In genomic region chr18:9536354-9537152, GRCh38 we compare ENCODE assay signal across 17 cellular contexts.
DNase-seq lines count a peak whose midpoint lies in the region; ATAC-seq and TF ChIP-seq lines count a peak whose summit lies in the region.
"Had no signal": no experiment of that assay in that cellular context is flagged by ENCODE, and none has a peak within 500 bp of the region (broad histone marks: within the 10 kb centered on the region; RNA-seq: fewer than 3 reads in every experiment).

No MANE protein-coding gene starts in this region.

- intact Hi-C loops in stomach (cut with DNase I; ENCODE audit: low total_unique reads): no loop called here

- ATAC-seq in foreskin keratinocyte: peak; percentile 81
- ATAC-seq in GM19324 (IDR thresholded peaks at IDR 0.05; ENCODE audit: low FRiP score, unreplicated experiment): no peak
- ATAC-seq: activated T-helper 17 cell treated with anti-CD3 and anti-CD28 coated beads, Interleukin-2, amount 50 U/mL, for 72 hours; T-cell had no signal

- no peaks in the 10 kb centered on the region for H3K9me3 Mint-ChIP-seq in type B pancreatic cell
- H3K9me3 Mint-ChIP-seq: activated B cell treated with CpG ODN at 0.5 μM for 24 hours; activated T-helper 17 cell treated with anti-CD3 and anti-CD28 coated beads, Interleukin-2, amount 50 U/mL, for 72 hours; CD14-positive monocyte; IgD-negative memory B cell had no signal

- H3K27me3 Mint-ChIP-seq in type B pancreatic cell: no peaks in the 10 kb centered on the region
- H3K27me3 Mint-ChIP-seq: activated B cell treated with CpG ODN at 0.5 μM for 24 hours; activated T-helper 17 cell treated with anti-CD3 and anti-CD28 coated beads, Interleukin-2, amount 50 U/mL, for 72 hours; IgD-negative memory B cell; T-cell had no signal

- no peak for TF ChIP-seq EP300 in stomach (IDR thresholded peaks at IDR 0.05)

- peaks cover 11% of the 10 kb centered on the region for H3K4me1 Mint-ChIP-seq in type B pancreatic cell (ENCODE audit: unreplicated experiment)
- H3K4me1 Mint-ChIP-seq: activated B cell treated with CpG ODN at 0.5 μM for 24 hours; activated T-helper 17 cell treated with anti-CD3 and anti-CD28 coated beads, Interleukin-2, amount 50 U/mL, for 72 hours; CD14-positive monocyte; IgD-negative memory B cell; T-cell had no signal

- H3K4me3 Mint-ChIP-seq in type B pancreatic cell: peak overlapping the region; percentile 45
- H3K4me3 Mint-ChIP-seq: activated B cell treated with CpG ODN at 0.5 μM for 24 hours; activated T-helper 17 cell treated with anti-CD3 and anti-CD28 coated beads, Interleukin-2, amount 50 U/mL, for 72 hours; CD14-positive monocyte; IgD-negative memory B cell; T-cell had no signal

- H3K4me1 ChIP-seq in foreskin keratinocyte: peaks cover 18% of the 10 kb centered on the region
- H3K4me1 ChIP-seq in stomach: no peaks in the 10 kb centered on the region

- no peak overlapping the region for H3K27ac ChIP-seq in foreskin keratinocyte
- no peak overlapping the region for H3K27ac ChIP-seq in stomach
- H3K27ac ChIP-seq: left ventricle myocardium inferior had no signal

- TF ChIP-seq POLR2A in stomach (IDR thresholded peaks at IDR 0.05): no peak

- H3K36me3 Mint-ChIP-seq in type B pancreatic cell: peaks cover 25% of the 10 kb centered on the region

- H3K27ac Mint-ChIP-seq in type B pancreatic cell: no peak overlapping the region
- H3K27ac Mint-ChIP-seq: activated B cell treated with CpG ODN at 0.5 μM for 24 hours; activated T-helper 17 cell treated with anti-CD3 and anti-CD28 coated beads, Interleukin-2, amount 50 U/mL, for 72 hours; T-cell had no signal

- H3K27me3 ChIP-seq in foreskin keratinocyte: no peaks in the 10 kb centered on the region
- no peaks in the 10 kb centered on the region for H3K27me3 ChIP-seq in stomach
- H3K27me3 ChIP-seq: ovary, tibial nerve had no signal

- H3K9me3 ChIP-seq in stomach: no peaks in the 10 kb centered on the region
- H3K9me3 ChIP-seq: left ventricle myocardium inferior, ovary, tibial nerve had no signal

- no peak overlapping the region for H3K4me3 ChIP-seq in stomach
- H3K4me3 ChIP-seq: left ventricle myocardium inferior, ovary had no signal

- TF ChIP-seq CTCF in foreskin keratinocyte (conservative IDR thresholded peaks at IDR 0.05) (no peak), type B pancreatic cell (conservative IDR thresholded peaks at IDR 0.05) (no peak), stomach (IDR thresholded peaks at IDR 0.05) (no peak)

- DNase-seq in HS-5 (ENCODE audit: low read depth) (peak; percentile 68), amniotic epithelial cell (ENCODE audit: low read depth) (peak; percentile 58), foreskin keratinocyte (peak; percentile 86 to 93), type B pancreatic cell (ENCODE audit: extremely low spot score, unreplicated experiment) (no peak), stomach (no peak), SHP77 (lab: John Stamatoyannopoulos, UW) (no peak)
- DNase-seq: activated B cell treated with CpG ODN at 0.5 μM for 24 hours, DMS53, left ventricle myocardium inferior, NCI-H1092, T-cell had no signal

- peaks cover 30 to 88% (median 84%) of the 10 kb centered on the region in 4 donors for H3K36me3 ChIP-seq in stomach
- H3K36me3 ChIP-seq: ovary had no signal

- 93 to 97% (median 96%) methylated on average over 17 to 24 of the region's 24 CpGs for WGBS in stomach, 5 donors

Comparison
In these comparisons a context has a peak if more than half of its experiments do, and no peak if none do; other contexts are left out.
1. DNase-seq: peak in HS-5 (single experiment), amniotic epithelial cell (single experiment) and foreskin keratinocyte (2 of 2); none in type B pancreatic cell (single experiment), stomach (single experiment) and SHP77 (0 of 2).